13 cellular contexts compared by ENCODE assay signal in genomic region chr9:37972346-37972745, GRCh38.
DNase-seq lines count a peak whose midpoint lies in the region; ATAC-seq and TF ChIP-seq lines count a peak whose summit lies in the region.
"Had no signal": no experiment of that assay in that cellular context is flagged by ENCODE, and none has a peak within 500 bp of the region (broad histone marks: within the 10 kb centered on the region; RNA-seq: fewer than 3 reads in every experiment).

No MANE protein-coding gene starts in this region.

- H2AK5ac ChIP-seq in IMR-90 (ENCODE audit: low read depth, low read length), result peak overlapping the region; percentile 62; the same call in 1 of the 2 replicates

- no peak overlapping the region for H3K56ac ChIP-seq in IMR-90 (ENCODE audit: extremely low read depth, insufficient read depth, low read length)

- WGBS in IMR-90 (ENCODE audit: extremely low coverage in 2 of 2, insufficient read length in 1 of 2), 2 experiments, result 0% methylated on average over 1 of the region's 2 CpGs; no CpG with 5 or more reads in 1 of the 2 experiments
- WGBS in body of pancreas, 2 donors, result 14 to 34% methylated on average over 2 of the region's 2 CpGs

- CTCF ChIA-PET in IMR-90 (lab: Yijun Ruan, JAX), result interaction anchor here (1.9 kb wide), 1 partner anchor 59 kb away, joined by 6 read pairs; no protein-coding TSS in a partner anchor

- no peak overlapping the region; the same call in 1 of the 2 replicates for H4K5ac ChIP-seq in IMR-90 (ENCODE audit: low read depth, low read length)

- TF ChIP-seq CTCF in AG09319 (IDR thresholded peaks at IDR 0.05; ENCODE audit: low read depth, low read length) (peak; percentile 15), IMR-90 (conservative IDR thresholded peaks at IDR 0.05; ENCODE audit: low read depth, low read length) (peak; percentile 36), body of pancreas (IDR thresholded peaks at IDR 0.05) (no peak)

- in situ Hi-C loops in IMR-90 (cut with MboI; ENCODE audit: low sequenced_read_pairs), result no loop called here

- no peak overlapping the region for H3K4me2 ChIP-seq in IMR-90 (ENCODE audit: low read depth, low read length)

- no peak overlapping the region for H3K18ac ChIP-seq in IMR-90 (ENCODE audit: low read depth, low read length)

- H3K4me1 ChIP-seq in IMR-90 (ENCODE audit: control insufficient read depth, insufficient read depth, low read length), result peaks cover 38% of the 10 kb centered on the region
- H3K4me1 ChIP-seq in body of pancreas, result peaks cover 69% of the 10 kb centered on the region

- no peaks in the 10 kb centered on the region for H3K9me3 ChIP-seq in IMR-90 (ENCODE audit: control insufficient read depth, insufficient read depth, low read length)
- no peaks in the 10 kb centered on the region for H3K9me3 ChIP-seq in body of pancreas
- H3K9me3 ChIP-seq: upper lobe of left lung had no signal

- H3K9ac ChIP-seq in IMR-90 (ENCODE audit: low read depth, low read length), result no peak overlapping the region

- no peak overlapping the region for H3K23ac ChIP-seq in IMR-90 (ENCODE audit: low read depth, low read length)

- H4K8ac ChIP-seq in IMR-90 (ENCODE audit: low read depth in 2 of 2, low read length in 2 of 2), result no peak overlapping the region

- no TSS peak for BruUV-seq in IMR-90 (replicated peaks; lab: Mats Ljungman, UMichigan)

- no peak overlapping the region for H2BK15ac ChIP-seq in IMR-90 (ENCODE audit: low read depth, low read length)

- H3K27me3 ChIP-seq in IMR-90 (ENCODE audit: control insufficient read depth, insufficient read depth, low read length), result no peaks in the 10 kb centered on the region
- no peaks in the 10 kb centered on the region for H3K27me3 ChIP-seq in body of pancreas
- H3K27me3 ChIP-seq: upper lobe of left lung had no signal

- no peak overlapping the region for H2BK120ac ChIP-seq in IMR-90 (ENCODE audit: low read depth, low read length)

- intact Hi-C loops in IMR-90 (cut with micrococcal nuclease) (loop anchor here (2.0 kb wide), 1 partner anchor 90 kb away; no protein-coding TSS in a partner anchor), body of pancreas (cut with DNase I) (no loop called here)

- H2BK5ac ChIP-seq in IMR-90 (ENCODE audit: low read depth, low read length, poor library complexity, severe bottlenecking), result peak overlapping the region; percentile 9

- dilution Hi-C loops in IMR-90 (cut with HindIII; ENCODE audit: low sequenced_read_pairs, unreplicated experiment), result no loop called here

- POLR2A ChIA-PET in IMR-90 (lab: Charles Lee; ENCODE audit: unreplicated experiment), result no interaction called here

- H2AK9ac ChIP-seq in IMR-90 (replicated peaks; ENCODE audit: low read depth, low read length, poor library complexity), result no peak overlapping the region

- H4K91ac ChIP-seq in IMR-90 (ENCODE audit: insufficient read depth, low read depth, low read length), result no peak overlapping the region; the same call in 1 of the 2 replicates

- H3K14ac ChIP-seq in IMR-90 (replicated peaks; ENCODE audit: low read depth, low read length), result peak overlapping the region; percentile 13; the same call in 1 of the 2 replicates

- peaks cover 40% of the 10 kb centered on the region for H3K36me3 ChIP-seq in IMR-90 (ENCODE audit: control insufficient read depth, insufficient read depth, low read length)
- peaks cover 0 to 2% of the 10 kb centered on the region in 2 donors for H3K36me3 ChIP-seq in body of pancreas (replicated peaks in 1 of 2; ENCODE audit: insufficient read depth in 1 of 2, low read depth in 2 of 2)

- TF ChIP-seq RAD21 in IMR-90 (IDR thresholded peaks at IDR 0.05; ENCODE audit: low read length), result peak; percentile 37

- no peak overlapping the region for H2BK20ac ChIP-seq in IMR-90 (ENCODE audit: low read depth, low read length)

- H2AFZ ChIP-seq in IMR-90 (replicated peaks; ENCODE audit: low read length, poor library complexity), result no peak overlapping the region

- peak overlapping the region; percentile 6; the same call in 1 of the 2 replicates for H3K4ac ChIP-seq in IMR-90 (ENCODE audit: low read depth, low read length)

- ATAC-seq in IMR-90 (ENCODE audit: low read depth), result 0 out of 2 replicates have a peak, but pooled peaks have one; percentile 13
- ATAC-seq in body of pancreas, result no peak
- no peak for ATAC-seq in HG03175 (IDR thresholded peaks at IDR 0.05; ENCODE audit: unreplicated experiment)

- no peak for TF ChIP-seq POLR2A in IMR-90 (IDR thresholded peaks at IDR 0.05; ENCODE audit: low read depth, low read length)
- TF ChIP-seq POLR2A in body of pancreas (IDR thresholded peaks at IDR 0.05), result no peak

- H3K4me3 ChIP-seq in IMR-90 (ENCODE audit: insufficient read depth, low read depth, low read length), result no peak overlapping the region
- H3K4me3 ChIP-seq in body of pancreas, result no peak overlapping the region
- H3K4me3 ChIP-seq: upper lobe of left lung had no signal

- no peak for DNase-seq in AG09319 (ENCODE audit: extremely low read depth, low read depth)
- peak; percentile 53 for DNase-seq in IMR-90
- DNase-seq in body of pancreas, result peak in 3 of 4 donors; percentile 32 to 70 (median 46)
- DNase-seq in kidney tubule cell (ENCODE audit: low spot score), result peak; percentile 29
- DNase-seq in effector CD4-positive, alpha-beta T cell, result no peak
- no peak for DNase-seq in foreskin melanocyte
- no peak for DNase-seq in germinal center (ENCODE audit: low spot score)
- DNase-seq: activated CD4-positive, alpha-beta memory T cell treated with anti-CD3 and anti-CD28 coated beads, Interleukin-2, amount 10 ng/mL, durations not matched to agents 7 days and 5 days; C1 segment of cervical spinal cord; NCI-H1930; T-helper 1 cell; upper lobe of left lung had no signal

- H3K79me1 ChIP-seq in IMR-90 (ENCODE audit: low read depth in 1 of 2, low read length in 2 of 2), result peaks cover 51 to 86% of the 10 kb centered on the region in 2 experiments

- peaks cover 34% of the 10 kb centered on the region for H4K20me1 ChIP-seq in IMR-90 (ENCODE audit: insufficient read depth, low read length)

- H3K27ac ChIP-seq in IMR-90 (ENCODE audit: insufficient read depth, low read length) (peak overlapping the region; percentile 32; the same call in 1 of the 2 replicates), body of pancreas (peak overlapping the region in 3 of 4 donors; percentile 32 to 96 (median 94))
- H3K27ac ChIP-seq: upper lobe of left lung had no signal

- H3K9me1 ChIP-seq in IMR-90 (ENCODE audit: insufficient read depth, low read length), result peaks cover 49% of the 10 kb centered on the region

TF ChIP-seq in IMR-90, 13 proteins besides CTCF, POLR2A, EP300 and RAD21:
- TF ChIP-seq NFE2L2 (IDR thresholded peaks at IDR 0.05; ENCODE audit: low read depth, low read length) (no peak), ELK1 (IDR thresholded peaks at IDR 0.05; ENCODE audit: borderline replicate concordance, low read depth, low read length) (no peak), MXI1 (IDR thresholded peaks at IDR 0.05; ENCODE audit: borderline replicate concordance, low read depth, low read length) (no peak), SMC3 (IDR thresholded peaks at IDR 0.05; ENCODE audit: low read depth, low read length) (no peak), CEBPB (IDR thresholded peaks at IDR 0.05; ENCODE audit: low read depth, low read length) (no peak), MAFK (IDR thresholded peaks at IDR 0.05; ENCODE audit: low read depth, low read length) (no peak), MAZ (IDR thresholded peaks at IDR 0.05; ENCODE audit: borderline replicate concordance, low read depth, low read length) (no peak), CHD1 (IDR thresholded peaks at IDR 0.05; ENCODE audit: low read depth, low read length) (no peak), RCOR1 (IDR thresholded peaks at IDR 0.05; ENCODE audit: insufficient replicate concordance, low read length) (no peak), USF2 (IDR thresholded peaks at IDR 0.05; ENCODE audit: low read depth, low read length) (no peak), FOS (IDR thresholded peaks at IDR 0.05; ENCODE audit: low read depth, low read length) (no peak), BHLHE40 (IDR thresholded peaks at IDR 0.05; ENCODE audit: low read depth, low read length) (no peak), RFX5 (IDR thresholded peaks at IDR 0.05; ENCODE audit: low read depth, low read length) (no peak)

Comparison
In these comparisons a context has a peak if more than half of its experiments do, and no peak if none do; other contexts are left out.
1. DNase-seq: peak in IMR-90 (single experiment), body of pancreas (3 of 4) and kidney tubule cell (single experiment); none in AG09319 (single experiment), effector CD4-positive, alpha-beta T cell (single experiment), foreskin melanocyte (single experiment) and germinal center (single experiment).
2. CTCF ChIP-seq: peak in AG09319 (single experiment) and IMR-90 (single experiment); none in body of pancreas (0 of 7).